ENCODE assay signal across 1 cellular context in the genomic region with DNA sequence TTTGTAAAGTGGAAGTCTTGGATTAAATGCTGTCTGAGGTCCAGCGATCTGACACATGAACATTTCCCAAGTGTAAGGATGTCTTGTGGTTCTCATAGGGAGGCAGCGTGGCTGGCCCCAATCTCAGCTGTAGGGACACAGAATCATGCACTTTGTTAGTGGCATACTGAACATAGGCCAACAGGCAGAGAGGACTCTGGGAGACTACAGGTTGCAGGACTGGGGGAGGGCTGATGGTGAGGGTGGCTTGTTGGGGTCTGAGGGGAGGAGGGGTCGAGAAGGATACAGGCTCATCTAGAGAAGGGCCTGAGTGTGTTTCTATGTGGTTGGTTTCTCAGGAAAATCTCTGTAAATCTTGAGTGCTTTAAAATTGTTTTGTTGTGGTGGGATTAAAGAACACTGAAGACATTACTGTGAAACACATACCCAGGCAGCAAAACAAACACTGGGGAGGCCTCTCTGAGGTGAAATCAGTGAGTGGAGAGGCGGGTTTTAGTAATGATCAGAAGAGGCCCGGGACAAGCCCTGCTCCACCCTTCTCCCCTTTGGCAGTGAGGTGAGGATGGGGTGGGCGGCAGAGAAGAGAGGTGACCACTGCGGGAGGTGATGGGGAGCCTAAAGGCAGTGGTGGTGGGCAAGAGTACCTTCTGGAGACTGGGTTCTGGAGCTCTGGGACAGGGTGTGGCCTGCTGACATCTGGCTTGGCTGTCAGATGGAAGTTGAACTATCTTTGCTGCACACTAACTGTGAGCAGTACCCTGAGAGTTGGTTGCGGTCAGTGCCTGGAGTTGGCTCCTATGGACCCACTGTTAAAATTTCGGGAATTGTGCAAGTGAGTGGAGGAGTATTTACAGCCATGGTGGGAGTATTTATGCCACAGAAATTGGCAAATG.
TF ChIP-seq lines count a peak whose summit lies in the region.

No MANE protein-coding gene starts in this region.

TF ChIP-seq in liver, 16 proteins besides CTCF, POLR2A, EP300 and RAD21 (continued from another document):
- TF ChIP-seq, protein P1, sequence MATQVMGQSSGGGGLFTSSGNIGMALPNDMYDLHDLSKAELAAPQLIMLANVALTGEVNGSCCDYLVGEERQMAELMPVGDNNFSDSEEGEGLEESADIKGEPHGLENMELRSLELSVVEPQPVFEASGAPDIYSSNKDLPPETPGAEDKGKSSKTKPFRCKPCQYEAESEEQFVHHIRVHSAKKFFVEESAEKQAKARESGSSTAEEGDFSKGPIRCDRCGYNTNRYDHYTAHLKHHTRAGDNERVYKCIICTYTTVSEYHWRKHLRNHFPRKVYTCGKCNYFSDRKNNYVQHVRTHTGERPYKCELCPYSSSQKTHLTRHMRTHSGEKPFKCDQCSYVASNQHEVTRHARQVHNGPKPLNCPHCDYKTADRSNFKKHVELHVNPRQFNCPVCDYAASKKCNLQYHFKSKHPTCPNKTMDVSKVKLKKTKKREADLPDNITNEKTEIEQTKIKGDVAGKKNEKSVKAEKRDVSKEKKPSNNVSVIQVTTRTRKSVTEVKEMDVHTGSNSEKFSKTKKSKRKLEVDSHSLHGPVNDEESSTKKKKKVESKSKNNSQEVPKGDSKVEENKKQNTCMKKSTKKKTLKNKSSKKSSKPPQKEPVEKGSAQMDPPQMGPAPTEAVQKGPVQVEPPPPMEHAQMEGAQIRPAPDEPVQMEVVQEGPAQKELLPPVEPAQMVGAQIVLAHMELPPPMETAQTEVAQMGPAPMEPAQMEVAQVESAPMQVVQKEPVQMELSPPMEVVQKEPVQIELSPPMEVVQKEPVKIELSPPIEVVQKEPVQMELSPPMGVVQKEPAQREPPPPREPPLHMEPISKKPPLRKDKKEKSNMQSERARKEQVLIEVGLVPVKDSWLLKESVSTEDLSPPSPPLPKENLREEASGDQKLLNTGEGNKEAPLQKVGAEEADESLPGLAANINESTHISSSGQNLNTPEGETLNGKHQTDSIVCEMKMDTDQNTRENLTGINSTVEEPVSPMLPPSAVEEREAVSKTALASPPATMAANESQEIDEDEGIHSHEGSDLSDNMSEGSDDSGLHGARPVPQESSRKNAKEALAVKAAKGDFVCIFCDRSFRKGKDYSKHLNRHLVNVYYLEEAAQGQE (IDR thresholded peaks at IDR 0.05): no peak
- no peak for TF ChIP-seq NR2F2 (IDR thresholded peaks at IDR 0.05)
- no peak for TF ChIP-seq JUND (IDR thresholded peaks at IDR 0.05)
- no peak for TF ChIP-seq YY1 (IDR thresholded peaks at IDR 0.05)
